7 cellular contexts compared by ENCODE assay signal in the genomic region with DNA sequence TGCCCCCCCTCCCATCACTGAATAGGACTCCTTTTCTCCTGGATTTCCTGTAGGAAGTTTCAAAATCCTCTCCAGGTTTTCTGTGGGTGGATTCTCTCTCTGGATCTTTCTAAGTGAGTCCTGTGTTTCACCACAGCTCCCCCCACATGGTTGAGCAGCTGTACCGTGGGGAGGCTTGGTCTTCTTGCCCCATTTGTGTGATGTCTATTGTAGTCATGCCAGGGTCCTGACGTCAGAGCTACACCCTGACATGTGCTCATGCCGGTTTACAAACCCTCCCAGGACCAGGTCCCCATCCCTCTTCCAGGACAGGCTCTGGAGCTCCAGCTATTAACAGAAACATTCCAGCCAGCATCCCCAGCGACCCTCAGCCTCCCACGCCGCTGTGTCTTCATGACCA.
A peak's percentile ranks its signal among the peaks of the same experiment; 100 is the strongest.
DNase-seq lines count a peak whose midpoint lies in the region; ATAC-seq and TF ChIP-seq lines count a peak whose summit lies in the region.
"Not testable (repeated sequence)": the region's sequence is repeated elsewhere in the genome, so short reads cannot be mapped to it uniquely, and the experiment has no call there.

No MANE protein-coding gene starts in this region.

- peak; percentile 21 for ATAC-seq in Right ventricle myocardium inferior
- not testable (repeated sequence) for ATAC-seq in lower lobe of right lung
- peak; percentile 38 for ATAC-seq in sciatic nerve

- H3K9me2 ChIP-seq in hepatocyte (replicated peaks; ENCODE audit: insufficient read depth): not testable (repeated sequence)

- not testable (repeated sequence) for H3K27me3 ChIP-seq in endodermal cell (ENCODE audit: control insufficient read depth, insufficient read depth, low read length, poor library complexity, severe bottlenecking); hepatocyte; lower lobe of right lung (ENCODE audit: low read depth)

- in situ Hi-C loops in GM13976 (cut with MboI; ENCODE audit: low sequenced_read_pairs, unreplicated experiment): not testable (repeated sequence)

- intact Hi-C loops in Right ventricle myocardium inferior (cut with DNase I); lower lobe of right lung (cut with DNase I); sciatic nerve (cut with DNase I): not testable (repeated sequence)

- H3K79me2 ChIP-seq in hepatocyte: not testable (repeated sequence)

- not testable (repeated sequence) for H3K4me2 ChIP-seq in hepatocyte

- not testable (repeated sequence) for H3K9me3 Mint-ChIP-seq in chondrocyte (ENCODE audit: low read depth); endodermal cell

- not testable (repeated sequence) for H3K4me3 ChIP-seq in endodermal cell (ENCODE audit: low read length); hepatocyte; lower lobe of right lung

- DNase-seq in GM13976 (ENCODE audit: low spot score): peak; percentile 2
- DNase-seq in chondrocyte (ENCODE audit: low spot score): peak; percentile 38
- peak; percentile 27 for DNase-seq in endodermal cell
- not testable (repeated sequence) for DNase-seq in Right ventricle myocardium inferior (ENCODE audit: missing footprints)
- peak; percentile 4 for DNase-seq in hepatocyte (ENCODE audit: low spot score)
- peak; percentile 15 for DNase-seq in lower lobe of right lung
- DNase-seq in sciatic nerve (ENCODE audit: low spot score): peak; percentile 53

- not testable (repeated sequence) for H3K27ac Mint-ChIP-seq in chondrocyte (ENCODE audit: unreplicated experiment); endodermal cell

- peaks cover 17% of the 10 kb centered on the region for H3K27me3 Mint-ChIP-seq in chondrocyte (ENCODE audit: low read depth)
- peaks cover 11% of the 10 kb centered on the region for H3K27me3 Mint-ChIP-seq in endodermal cell (ENCODE audit: insufficient read depth)

- not testable (repeated sequence) for TF ChIP-seq CTCF in GM13976 (IDR thresholded peaks at IDR 0.05; ENCODE audit: borderline replicate concordance, control extremely low read depth, extremely low read depth, insufficient read depth, missing control alignments); chondrocyte (IDR thresholded peaks at IDR 0.05); endodermal cell (conservative IDR thresholded peaks at IDR 0.05); hepatocyte (IDR thresholded peaks at IDR 0.05; ENCODE audit: poor library complexity); lower lobe of right lung (IDR thresholded peaks at IDR 0.05)

- H3K4me3 Mint-ChIP-seq in chondrocyte (ENCODE audit: unreplicated experiment); endodermal cell: not testable (repeated sequence)

- not testable (repeated sequence) for H4K20me1 ChIP-seq in hepatocyte (ENCODE audit: insufficient read depth, poor library complexity, severe bottlenecking)

- not testable (repeated sequence) for H3K4me1 ChIP-seq in endodermal cell (ENCODE audit: control insufficient read depth, insufficient read depth, low read length); hepatocyte (ENCODE audit: insufficient read depth); lower lobe of right lung

- 0% methylated on average over 1 of the region's 6 CpGs; no CpG with 5 or more reads in 1 of the 2 experiments for WGBS in endodermal cell (ENCODE audit: insufficient coverage in 1 of 2, insufficient read length in 1 of 2), 2 experiments
- 62% methylated on average over 5 of the region's 6 CpGs for WGBS in hepatocyte (ENCODE audit: low lambda C conversion rate, missing lambda C conversion rate)

- H2AFZ ChIP-seq in hepatocyte: not testable (repeated sequence)

- H3K36me3 ChIP-seq in endodermal cell (ENCODE audit: control insufficient read depth, insufficient read depth, low read length); hepatocyte (replicated peaks; ENCODE audit: insufficient read depth, low read depth); lower lobe of right lung: not testable (repeated sequence)

- not testable (repeated sequence) for H3K4me1 Mint-ChIP-seq in chondrocyte (ENCODE audit: low read depth)
- peaks cover 16% of the 10 kb centered on the region for H3K4me1 Mint-ChIP-seq in endodermal cell

- H3K36me3 Mint-ChIP-seq in chondrocyte (ENCODE audit: low read depth); endodermal cell (ENCODE audit: low read depth): not testable (repeated sequence)

- H3K27ac ChIP-seq in endodermal cell (ENCODE audit: low read depth, low read length); hepatocyte; lower lobe of right lung: not testable (repeated sequence)

- not testable (repeated sequence) for H3K9me3 ChIP-seq in endodermal cell (ENCODE audit: control insufficient read depth, low read length); hepatocyte (ENCODE audit: low read depth); lower lobe of right lung

- H3K9ac ChIP-seq in endodermal cell (ENCODE audit: extremely low read depth, low read length, poor library complexity, severe bottlenecking): not testable (repeated sequence)
